ENCODE assay signal across 14 cellular contexts in genomic region chr11:69274531-69275016, GRCh38. TPM values are rescaled to one million over a fixed set of nuclear protein-coding genes. Genes with fewer than 3 reads are reported as not detected.
DNase-seq lines count a peak whose midpoint lies in the region; ATAC-seq and TF ChIP-seq lines count a peak whose summit lies in the region.
"Had no signal": no experiment of that assay in that cellular context is flagged by ENCODE, and none has a peak within 500 bp of the region (broad histone marks: within the 10 kb centered on the region; RNA-seq: fewer than 3 reads in every experiment).

No MANE protein-coding gene starts in this region.

- H3K27me3 Mint-ChIP-seq in chondrocyte (ENCODE audit: low read depth): peaks cover 25% of the 10 kb centered on the region

- H3K4me3 ChIP-seq in left ventricle myocardium inferior: no peak overlapping the region
- H3K4me3 ChIP-seq in lung: no peak overlapping the region

- TF ChIP-seq CTCF in left ventricle myocardium inferior (IDR thresholded peaks at IDR 0.05; ENCODE audit: borderline replicate concordance) (no peak), chondrocyte (IDR thresholded peaks at IDR 0.05) (no peak), lung (IDR thresholded peaks at IDR 0.05; ENCODE audit: control extremely low read depth, extremely low read depth) (no peak)

- no peaks in the 10 kb centered on the region for H3K9me3 ChIP-seq in left ventricle myocardium inferior (replicated peaks)
- peaks cover 0 to 2% of the 10 kb centered on the region in 2 donors for H3K9me3 ChIP-seq in lung (ENCODE audit: control insufficient read depth in 2 of 2, insufficient read depth in 1 of 2, low read length in 1 of 2)

- H3K27ac ChIP-seq in left ventricle myocardium inferior (replicated peaks): no peak overlapping the region
- H3K27ac ChIP-seq in lung (ENCODE audit: low read depth in 1 of 2, low read length in 1 of 2): peak overlapping the region in 1 of 2 donors; percentile 68
- H3K27ac ChIP-seq: HL-60 had no signal

- H3K27me3 ChIP-seq in left ventricle myocardium inferior (ENCODE audit: low read depth): no peaks in the 10 kb centered on the region
- H3K27me3 ChIP-seq in lung (ENCODE audit: control insufficient read depth, insufficient read depth): no peaks in the 10 kb centered on the region

- WGBS in lung, 2 donors: 63 to 90% methylated on average over 8 of the region's 8 CpGs

- peak; percentile 26 for DNase-seq in Right ventricle myocardium inferior (ENCODE audit: missing footprints)
- no peak for DNase-seq in left ventricle myocardium inferior
- DNase-seq in chondrocyte (ENCODE audit: low spot score): peak; percentile 68
- DNase-seq in lung (ENCODE audit: low spot score): peak; percentile 91
- peak; percentile 77 for DNase-seq in ureter (ENCODE audit: low spot score)
- no peak for DNase-seq in NCI-H2227 (lab: John Stamatoyannopoulos, UW; ENCODE audit: unreplicated experiment)
- no peak for DNase-seq in NK-92 treated with Interleukin-12 subunit alpha and Interleukin-12 subunit beta, amount 100 ng/mL, for 24 hours (lab: John Stamatoyannopoulos, UW)
- DNase-seq in activated CD4-positive, alpha-beta T cell treated with anti-CD3 and anti-CD28 coated beads, Interleukin-2, amount 50 U/mL, for 1 hour: no peak
- DNase-seq: activated CD8-positive, alpha-beta memory T cell treated with anti-CD3 and anti-CD28 coated beads, Interleukin-2, amount 50 U/mL, for 4 hours; activated naive CD4-positive, alpha-beta T cell treated with anti-CD3 and anti-CD28 coated beads, Interleukin-2, amount 50 U/mL, for 16 hours; central memory CD4-positive, alpha-beta T cell; H9 had no signal

- H3K36me3 ChIP-seq in left ventricle myocardium inferior (no peaks in the 10 kb centered on the region), lung (ENCODE audit: control insufficient read depth in 2 of 2, insufficient read depth in 2 of 2, low read length in 2 of 2) (no peaks in the 10 kb centered on the region)

- H3K4me3 Mint-ChIP-seq in chondrocyte (ENCODE audit: unreplicated experiment): no peak overlapping the region
- H3K4me3 Mint-ChIP-seq: H9, neural crest cell had no signal

- H3K4me1 Mint-ChIP-seq in chondrocyte (ENCODE audit: low read depth): peaks cover 15% of the 10 kb centered on the region

- no peak for ATAC-seq in Right ventricle myocardium inferior
- ATAC-seq in lung (ENCODE audit: insufficient read depth, low FRiP score): peak; percentile 82

- H3K36me3 Mint-ChIP-seq in chondrocyte (ENCODE audit: low read depth): peaks cover 8% of the 10 kb centered on the region

- peaks cover 18% of the 10 kb centered on the region for H3K4me1 ChIP-seq in left ventricle myocardium inferior
- peaks cover 0 to 10% of the 10 kb centered on the region in 2 donors for H3K4me1 ChIP-seq in lung (ENCODE audit: control insufficient read depth in 2 of 2, insufficient read depth in 2 of 2, low read length in 2 of 2)

- intact Hi-C loops in Right ventricle myocardium inferior (cut with DNase I): loop anchor here (1.0 kb wide), 1 partner anchor 25 kb away; no protein-coding TSS in a partner anchor
- intact Hi-C loops in left ventricle myocardium inferior (cut with micrococcal nuclease): no loop called here

- peaks cover 4% of the 10 kb centered on the region for H3K9me3 Mint-ChIP-seq in chondrocyte (ENCODE audit: low read depth)
- H3K9me3 Mint-ChIP-seq: H9 had no signal

- peak overlapping the region; percentile 18 for H3K27ac Mint-ChIP-seq in chondrocyte (ENCODE audit: unreplicated experiment)
- H3K27ac Mint-ChIP-seq: H9 had no signal

RNA-seq across cellular contexts. Expression of gene MYEOV, which starts 19.4 kb away (rescaled TPM):
- not detected for total RNA-seq in Right ventricle myocardium inferior
- not detected for total RNA-seq in left ventricle myocardium inferior
- total RNA-seq in chondrocyte: 0.87 TPM in 1 of 3 replicates, not detected in the others
- under 1 TPM; 0.52 to 0.77 TPM for total RNA-seq in lung
- under 1 TPM; 0.37 to 0.82 TPM for polyA plus RNA-seq in lung
- total RNA-seq in ureter: not detected

Comparison
In these comparisons a context has a peak if more than half of its experiments do, and no peak if none do; other contexts are left out.
1. DNase-seq: peak in Right ventricle myocardium inferior (single experiment), chondrocyte (single experiment), lung (single experiment) and ureter (single experiment); none in left ventricle myocardium inferior (single experiment), NCI-H2227 (single experiment), NK-92 treated with Interleukin-12 subunit alpha and Interleukin-12 subunit beta, amount 100 ng/mL, for 24 hours (single experiment) and activated CD4-positive, alpha-beta T cell treated with anti-CD3 and anti-CD28 coated beads, Interleukin-2, amount 50 U/mL, for 1 hour (single experiment).